Comparison of ENCODE assay signal across 21 cellular contexts in the genomic region with DNA sequence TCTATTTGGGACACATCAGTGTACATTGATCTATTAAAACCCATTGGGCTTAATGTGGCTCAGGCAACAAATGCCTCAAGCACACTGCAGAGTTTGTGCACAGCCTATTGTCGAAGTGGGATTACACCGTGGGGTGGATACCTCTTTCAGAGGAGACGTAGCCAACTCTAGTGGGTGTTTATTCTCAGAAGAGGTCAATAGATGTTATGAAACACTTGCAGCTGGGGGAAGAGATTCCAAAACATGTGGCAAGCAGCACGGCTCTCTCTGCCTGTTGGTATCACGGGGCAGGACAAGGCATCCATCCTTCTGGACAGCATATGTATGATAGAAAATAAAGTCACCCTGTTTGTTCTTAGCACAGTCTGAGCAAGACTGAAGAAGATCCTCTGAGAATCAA.
DNase-seq lines count a peak whose midpoint lies in the region; ATAC-seq and TF ChIP-seq lines count a peak whose summit lies in the region.
"Had no signal": no experiment of that assay in that cellular context is flagged by ENCODE, and none has a peak within 500 bp of the region (broad histone marks: within the 10 kb centered on the region; RNA-seq: fewer than 3 reads in every experiment).

No MANE protein-coding gene starts in this region.

- H3K27me3 ChIP-seq in BLaER1 treated with 17β-estradiol and CSF1 and Interleukin-3, amounts not matched to agents 10 nM and 100 nM = no peaks in the 10 kb centered on the region
- H3K27me3 ChIP-seq in esophagus muscularis mucosa = no peaks in the 10 kb centered on the region
- H3K27me3 ChIP-seq in sigmoid colon = no peaks in the 10 kb centered on the region
- no peaks in the 10 kb centered on the region for H3K27me3 ChIP-seq in SJCRH30
- H3K27me3 ChIP-seq: breast epithelium, ovary, uterus had no signal

- TF ChIP-seq CTCF in esophagus muscularis mucosa (IDR thresholded peaks at IDR 0.05) (no peak), sigmoid colon (IDR thresholded peaks at IDR 0.05) (no peak)

- peak; percentile 80 for ATAC-seq in left ventricle myocardium superior
- ATAC-seq: activated CD8-positive, alpha-beta T cell treated with anti-CD3 and anti-CD28 coated beads for 36 hours; CD8-positive, alpha-beta T cell; natural killer cell treated with Interleukin-12 subunit alpha and Interleukin-12 subunit beta and Interleukin-15 and Interleukin-18, amount 100 ng/mL, for 72 hours had no signal

- H3K4me3 ChIP-seq in BLaER1 treated with 17β-estradiol and CSF1 and Interleukin-3, amounts not matched to agents 10 nM and 100 nM = no peak overlapping the region
- no peak overlapping the region for H3K4me3 ChIP-seq in esophagus muscularis mucosa
- no peak overlapping the region for H3K4me3 ChIP-seq in sigmoid colon
- H3K4me3 ChIP-seq in SJCRH30 = no peak overlapping the region
- H3K4me3 ChIP-seq: breast epithelium, ovary, uterus had no signal

- no peak for DNase-seq in esophagus muscularis mucosa (ENCODE audit: extremely low spot score)
- DNase-seq in left ventricle myocardium superior = no peak
- DNase-seq in sigmoid colon = peak; percentile 75
- no peak for DNase-seq in iPS-NIHi11 (ENCODE audit: low spot score)
- no peak for DNase-seq in NCI-H2171 treated with DMSO at 0.1 percent for 48 hours (lab: John Stamatoyannopoulos, UW)
- no peak for DNase-seq in SJCRH30
- DNase-seq in NCI-H2227 (lab: John Stamatoyannopoulos, UW; ENCODE audit: unreplicated experiment) = no peak
- DNase-seq: activated CD8-positive, alpha-beta T cell treated with anti-CD3 and anti-CD28 coated beads for 36 hours; activated T-cell treated with anti-CD3 and anti-CD28 coated beads, Interleukin-2, amount 50 U/mL, for 1 hour; amniotic stem cell; CD8-positive, alpha-beta T cell; NCI-H82; OCI-M1; ovary; right cardiac atrium; SHP77; uterus had no signal

- peaks cover 10 to 26% (median 18%) of the 10 kb centered on the region in 11 experiments; a peak in 18 of 22 replicates for H3K9me3 ChIP-seq in BLaER1 treated with 17β-estradiol and CSF1 and Interleukin-3, amounts not matched to agents 10 nM and 100 nM (replicated peaks in 1 of 11)
- H3K9me3 ChIP-seq in esophagus muscularis mucosa (no peaks in the 10 kb centered on the region), sigmoid colon (no peaks in the 10 kb centered on the region), SJCRH30 (replicated peaks) (no peaks in the 10 kb centered on the region; the same call in 1 of the 2 replicates)
- H3K9me3 ChIP-seq: breast epithelium, ovary, uterus had no signal

- intact Hi-C loops in esophagus muscularis mucosa (cut with DNase I) (no loop called here), left ventricle myocardium superior (cut with micrococcal nuclease) (no loop called here), sigmoid colon (cut with DNase I) (no loop called here)

- TF ChIP-seq POLR2A in esophagus muscularis mucosa (IDR thresholded peaks at IDR 0.05; ENCODE audit: low read depth) = no peak
- TF ChIP-seq POLR2A in sigmoid colon (IDR thresholded peaks at IDR 0.05) = no peak

- no peak overlapping the region for H3K9ac ChIP-seq in BLaER1 treated with 17β-estradiol and CSF1 and Interleukin-3, amounts not matched to agents 10 nM and 100 nM
- H3K9ac ChIP-seq: KMS-11 had no signal

- 87% methylated on average over 5 of the region's 5 CpGs for WGBS in esophagus muscularis mucosa
- WGBS in sigmoid colon, 2 donors = 81 to 84% methylated on average over 5 of the region's 5 CpGs

- no peak overlapping the region for H3K27ac ChIP-seq in BLaER1 treated with 17β-estradiol and CSF1 and Interleukin-3, amounts not matched to agents 10 nM and 100 nM
- H3K27ac ChIP-seq in esophagus muscularis mucosa (replicated peaks in 1 of 4) (peak overlapping the region; percentile 18 to 45 (median 32)), sigmoid colon (peak overlapping the region in 1 of 4 donors; percentile 52), SJCRH30 (no peak overlapping the region)
- H3K27ac ChIP-seq: KMS-11, uterus had no signal

- H3K36me3 ChIP-seq in BLaER1 treated with 17β-estradiol and CSF1 and Interleukin-3, amounts not matched to agents 10 nM and 100 nM = peaks cover 0 to 5% (median 0%) of the 10 kb centered on the region in 11 experiments; a peak in 4 of 22 replicates
- H3K36me3 ChIP-seq in esophagus muscularis mucosa (no peaks in the 10 kb centered on the region), sigmoid colon (no peaks in the 10 kb centered on the region), SJCRH30 (no peaks in the 10 kb centered on the region)
- H3K36me3 ChIP-seq: breast epithelium, ovary, uterus had no signal

- H4K20me1 ChIP-seq in BLaER1 treated with 17β-estradiol and CSF1 and Interleukin-3, amounts not matched to agents 10 nM and 100 nM = no peaks in the 10 kb centered on the region

- peak overlapping the region in 10 of 11 experiments; percentile 2 to 75 (median 42); a peak in 16 of 22 replicates for H3K4me2 ChIP-seq in BLaER1 treated with 17β-estradiol and CSF1 and Interleukin-3, amounts not matched to agents 10 nM and 100 nM
- H3K4me2 ChIP-seq: KMS-11 had no signal

- TF ChIP-seq EP300 in esophagus muscularis mucosa (IDR thresholded peaks at IDR 0.05) (no peak), sigmoid colon (IDR thresholded peaks at IDR 0.05) (no peak)

- H3K4me1 ChIP-seq in BLaER1 treated with 17β-estradiol and CSF1 and Interleukin-3, amounts not matched to agents 10 nM and 100 nM = peaks cover 27 to 63% (median 46%) of the 10 kb centered on the region in 10 experiments
- H3K4me1 ChIP-seq in esophagus muscularis mucosa (peaks cover 0 to 5% (median 0%) of the 10 kb centered on the region in 4 donors), sigmoid colon (peaks cover 0 to 3% (median 0%) of the 10 kb centered on the region in 4 donors), SJCRH30 (no peaks in the 10 kb centered on the region)
- H3K4me1 ChIP-seq: breast epithelium, uterus had no signal

Comparison
In these comparisons a context has a peak if more than half of its experiments do, and no peak if none do; other contexts are left out.
1. H3K27ac ChIP-seq: peak in esophagus muscularis mucosa (4 of 4); none in BLaER1 treated with 17β-estradiol and CSF1 and Interleukin-3, amounts not matched to agents 10 nM and 100 nM (0 of 11) and SJCRH30 (single experiment).